In genomic region chr12:104569348-104570173, GRCh38 we compare ENCODE assay signal across 8 cellular contexts.
DNase-seq lines count a peak whose midpoint lies in the region; ATAC-seq and TF ChIP-seq lines count a peak whose summit lies in the region.

No MANE protein-coding gene starts in this region.

- H3K27ac Mint-ChIP-seq in endothelial cell (ENCODE audit: unreplicated experiment), result no peak overlapping the region

- TF ChIP-seq CTCF in GM06990 (IDR thresholded peaks at IDR 0.05; ENCODE audit: insufficient read depth, low read length, poor library complexity, severe bottlenecking) (no peak), neutrophil (IDR thresholded peaks at IDR 0.05) (no peak), endothelial cell (IDR thresholded peaks at IDR 0.05; ENCODE audit: unreplicated experiment) (no peak)

- peak; percentile 67 for DNase-seq in GM06990 (ENCODE audit: extremely low read depth, insufficient read length)
- peak; percentile 59 for DNase-seq in activated CD8-positive, alpha-beta memory T cell treated with anti-CD3 and anti-CD28 coated beads, Interleukin-2, amount 50 U/mL, for 48 hours
- DNase-seq in HT-29 (ENCODE audit: low spot score), result no peak
- no peak for DNase-seq in NCI-H1092 treated with DMSO at 0.1 percent for 48 hours (lab: John Stamatoyannopoulos, UW)
- DNase-seq in endothelial cell (ENCODE audit: low spot score), result no peak

- peaks cover 13% of the 10 kb centered on the region for H3K4me1 Mint-ChIP-seq in endothelial cell (ENCODE audit: unreplicated experiment)

- H3K36me3 Mint-ChIP-seq in endothelial cell (ENCODE audit: low read depth, unreplicated experiment), result peaks cover 2% of the 10 kb centered on the region

- H3K27me3 Mint-ChIP-seq in endothelial cell (ENCODE audit: unreplicated experiment), result no peaks in the 10 kb centered on the region

- no peak overlapping the region for H3K4me3 Mint-ChIP-seq in endothelial cell (ENCODE audit: unreplicated experiment)

- H3K27me3 ChIP-seq in GM06990 (replicated peaks; ENCODE audit: control insufficient read depth, insufficient read depth, low read length) (no peaks in the 10 kb centered on the region), neutrophil (no peaks in the 10 kb centered on the region)

- peak; percentile 69 for ATAC-seq in GM21367 (IDR thresholded peaks at IDR 0.05; ENCODE audit: unreplicated experiment)
- peak; percentile 46 for ATAC-seq in HG03575 (IDR thresholded peaks at IDR 0.05; ENCODE audit: extremely low read depth, insufficient number of reproducible peaks, low FRiP score, unreplicated experiment)

- peak overlapping the region; percentile 94 for H3K27ac ChIP-seq in neutrophil

- H3K9me3 ChIP-seq in neutrophil, result no peaks in the 10 kb centered on the region

- peaks cover 2% of the 10 kb centered on the region for H3K9me3 Mint-ChIP-seq in endothelial cell (ENCODE audit: unreplicated experiment)

- peaks cover 55 to 70% of the 10 kb centered on the region in 2 experiments for H3K4me1 ChIP-seq in neutrophil (ENCODE audit: control insufficient read depth in 1 of 2, insufficient read depth in 1 of 2, low read depth in 1 of 2, low read length in 1 of 2)

- peak overlapping the region; percentile 19 for H3K4me3 ChIP-seq in GM06990 (replicated peaks; ENCODE audit: low read depth, low read length)
- peak overlapping the region; percentile 44 to 53 for H3K4me3 ChIP-seq in neutrophil (ENCODE audit: low read depth in 1 of 2, low read length in 1 of 2)

- H3K36me3 ChIP-seq in GM06990 (ENCODE audit: control insufficient read depth, insufficient read depth, low read length), result no peaks in the 10 kb centered on the region
- no peaks in the 10 kb centered on the region for H3K36me3 ChIP-seq in neutrophil

Comparison
In these comparisons a context has a peak if more than half of its experiments do, and no peak if none do; other contexts are left out.
1. DNase-seq: peak in GM06990 (single experiment) and activated CD8-positive, alpha-beta memory T cell treated with anti-CD3 and anti-CD28 coated beads, Interleukin-2, amount 50 U/mL, for 48 hours (single experiment); none in HT-29 (single experiment), NCI-H1092 treated with DMSO at 0.1 percent for 48 hours (single experiment) and endothelial cell (single experiment).